In the genomic region with DNA sequence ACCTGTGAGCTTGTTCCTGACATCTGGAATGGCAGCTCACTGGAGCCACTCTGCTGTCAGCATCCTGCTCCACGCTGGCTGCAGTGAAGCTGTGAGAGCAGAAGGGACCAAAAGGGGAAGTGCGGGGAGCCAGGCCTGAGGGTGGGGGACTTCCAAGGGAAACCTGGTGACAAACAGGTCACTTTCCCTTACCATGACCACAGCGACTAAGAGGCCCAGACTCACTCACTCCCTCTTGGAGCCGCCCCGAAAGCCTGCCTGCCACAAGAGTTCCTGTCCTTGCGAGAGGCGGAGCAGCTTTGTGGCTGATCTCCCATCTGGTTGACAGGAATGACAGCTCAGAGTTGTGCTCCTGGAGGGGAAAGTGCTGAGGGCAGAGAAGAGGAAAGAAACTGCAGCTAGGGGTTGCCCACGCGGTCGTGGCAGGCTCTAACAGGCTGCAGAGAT, we compare ENCODE assay signal across 11 cellular contexts.
A peak's percentile ranks its signal among the peaks of the same experiment; 100 is the strongest.
DNase-seq lines count a peak whose midpoint lies in the region; ATAC-seq and TF ChIP-seq lines count a peak whose summit lies in the region.
"Had no signal": no experiment of that assay in that cellular context is flagged by ENCODE, and none has a peak within 500 bp of the region (broad histone marks: within the 10 kb centered on the region; RNA-seq: fewer than 3 reads in every experiment).

No MANE protein-coding gene starts in this region.

- TF ChIP-seq CTCF in thyroid gland (IDR thresholded peaks at IDR 0.05): no peak

- H3K27ac ChIP-seq in aorta (ENCODE audit: low read depth in 1 of 2, low read length in 2 of 2) (no peak overlapping the region), thyroid gland (no peak overlapping the region)
- H3K27ac ChIP-seq: A549, epithelial cell of prostate had no signal

- H3K4me3 ChIP-seq in aorta (ENCODE audit: low read length in 2 of 2) (no peak overlapping the region), thyroid gland (replicated peaks in 1 of 3) (no peak overlapping the region)
- H3K4me3 ChIP-seq: A549 had no signal

- H3K4me1 ChIP-seq in aorta (ENCODE audit: control insufficient read depth in 1 of 2, insufficient read depth in 2 of 2, low read length in 2 of 2) (no peaks in the 10 kb centered on the region), thyroid gland (no peaks in the 10 kb centered on the region)
- H3K4me1 ChIP-seq: A549 had no signal

- TF ChIP-seq POLR2A in thyroid gland (IDR thresholded peaks at IDR 0.05): no peak

- no peaks in the 10 kb centered on the region for H3K9me3 ChIP-seq in aorta (ENCODE audit: control insufficient read depth, low read length)
- H3K9me3 ChIP-seq in thyroid gland: no peaks in the 10 kb centered on the region
- H3K9me3 ChIP-seq: A549 had no signal

- intact Hi-C loops in aorta (cut with DNase I): no loop called here
- intact Hi-C loops in thyroid gland (cut with DNase I): no loop called here

- ATAC-seq in GM21529 (IDR thresholded peaks at IDR 0.05; ENCODE audit: unreplicated experiment): peak; percentile 94
- peak; percentile 92 for ATAC-seq in HG03460 (IDR thresholded peaks at IDR 0.05; ENCODE audit: unreplicated experiment)
- ATAC-seq in aorta (ENCODE audit: low FRiP score): no peak
- ATAC-seq: A549 had no signal

- no peaks in the 10 kb centered on the region for H3K27me3 ChIP-seq in aorta (ENCODE audit: control insufficient read depth in 1 of 2, insufficient read depth in 2 of 2, low read length in 1 of 2)
- H3K27me3 ChIP-seq in thyroid gland: no peaks in the 10 kb centered on the region

- WGBS in aorta, 2 donors: 14 to 17% methylated on average over 10 of the region's 10 CpGs
- 57 to 64% methylated on average over 10 of the region's 10 CpGs for WGBS in thyroid gland, 2 donors

- DNase-seq in NCI-H524 (lab: John Stamatoyannopoulos, UW) (peak; percentile 20 to 64), NCI-H524 treated with DMSO at 0.1 percent for 48 hours (lab: John Stamatoyannopoulos, UW) (no peak), medulla oblongata (ENCODE audit: extremely low spot score) (peak; percentile 13), hepatic stellate cell (ENCODE audit: low spot score) (no peak), aorta (no peak), thyroid gland (no peak)
- DNase-seq: nucleus accumbens had no signal

- no peaks in the 10 kb centered on the region for H3K36me3 ChIP-seq in aorta (ENCODE audit: control insufficient read depth in 1 of 2, insufficient read depth in 2 of 2, low read length in 1 of 2)
- H3K36me3 ChIP-seq in thyroid gland: no peaks in the 10 kb centered on the region

Comparison
In these comparisons a context has a peak if more than half of its experiments do, and no peak if none do; other contexts are left out.
1. DNase-seq: peak in NCI-H524 (2 of 2) and medulla oblongata (single experiment); none in NCI-H524 treated with DMSO at 0.1 percent for 48 hours (single experiment), hepatic stellate cell (single experiment), aorta (0 of 2) and thyroid gland (0 of 2).